17 cellular contexts compared by ENCODE assay signal in genomic region chr17:7676533-7676932, GRCh38.
A peak's percentile ranks its signal among the peaks of the same experiment; 100 is the strongest.
DNase-seq lines count a peak whose midpoint lies in the region; ATAC-seq and TF ChIP-seq lines count a peak whose summit lies in the region.
"Had no signal": no experiment of that assay in that cellular context is flagged by ENCODE, and none has a peak within 500 bp of the region (broad histone marks: within the 10 kb centered on the region; RNA-seq: fewer than 3 reads in every experiment).

No MANE protein-coding gene starts in this region.

- CTCF ChIA-PET in HEK293T (lab: Yijun Ruan, JAX): no interaction called here

- POLR2A ChIA-PET in HEK293T (lab: Yijun Ruan, JAX): interaction anchor here (0.6 kb wide), 2 partner anchors 49 to 264 kb away, joined by 3 read pairs; no protein-coding TSS in a partner anchor

- ATAC-seq in HG03565 (IDR thresholded peaks at IDR 0.05; ENCODE audit: unreplicated experiment): no peak

- no peak overlapping the region for H3K27ac ChIP-seq in substantia nigra (ENCODE audit: low read depth, low read length, poor library complexity, severe bottlenecking)

- DNase-seq in AG20443 (ENCODE audit: low spot score) (peak; percentile 5), HEK293T (ENCODE audit: extremely low spot score) (peak; percentile 1), astrocyte of the hippocampus (ENCODE audit: low read depth, low spot score) (peak; percentile 37), iPS-NIHi7 (ENCODE audit: extremely low spot score) (peak; percentile 41), substantia nigra (lab: John Stamatoyannopoulos, UW) (no peak), DMS114 treated with DMSO at 0.1 percent for 48 hours (lab: John Stamatoyannopoulos, UW; ENCODE audit: unreplicated experiment) (no peak), kidney glomerular epithelial cell (lab: John Stamatoyannopoulos, UW) (no peak)
- DNase-seq: Calu3, DMS79, HFFc6, MM.1S, NCI-H1105 treated with DMSO at 0.1 percent for 48 hours, NCI-H187, NCI-H2171, NCI-H510A treated with DMSO at 0.1 percent for 48 hours, SIG-M5 had no signal

TF ChIP-seq in HEK293T, 16 proteins besides CTCF, POLR2A, EP300 and RAD21:
- TF ChIP-seq PKNOX1 (IDR thresholded peaks at IDR 0.05) (no peak), ELF4 (IDR thresholded peaks at IDR 0.05) (no peak), CTBP1 (IDR thresholded peaks at IDR 0.05; ENCODE audit: borderline replicate concordance) (no peak)

Comparison
In these comparisons a context has a peak if more than half of its experiments do, and no peak if none do; other contexts are left out.
1. DNase-seq: peak in AG20443 (single experiment), HEK293T (single experiment), astrocyte of the hippocampus (single experiment) and iPS-NIHi7 (single experiment); none in substantia nigra (0 of 49), DMS114 treated with DMSO at 0.1 percent for 48 hours (single experiment) and kidney glomerular epithelial cell (single experiment).